ENCODE assay signal across 38 cellular contexts in genomic region chr12:79978692-79979091, GRCh38.
"Had no signal": no experiment of that assay in that cellular context is flagged by ENCODE, and none has a peak within 500 bp of the region (broad histone marks: within the 10 kb centered on the region; RNA-seq: fewer than 3 reads in every experiment).

No MANE protein-coding gene starts in this region.

- H3K4me1 ChIP-seq: adrenal gland, breast epithelium had no signal

- H3K4me1 Mint-ChIP-seq: activated naive CD4-positive, alpha-beta T cell treated with anti-CD3 and anti-CD28 coated beads, Interleukin-2, amount 10 ng/mL, durations not matched to agents 7 days and 5 days; activated naive CD4-positive, alpha-beta T cell treated with anti-CD3 and anti-CD28 coated beads, Interleukin-2, amount 50 U/mL, for 24 hours; activated naive CD8-positive, alpha-beta T cell treated with anti-CD3 and anti-CD28 coated beads for 36 hours; activated naive CD8-positive, alpha-beta T cell treated with anti-CD3 and anti-CD28 coated beads, Interleukin-2, amount 10 ng/mL, durations not matched to agents 7 days and 5 days; activated naive CD8-positive, alpha-beta T cell treated with anti-CD3 and anti-CD28 coated beads, Interleukin-2, amount 50 U/mL, for 24 hours; activated T-helper 17 cell treated with anti-CD3 and anti-CD28 coated beads, Interleukin-2, amount 50 U/mL, for 72 hours; central memory CD8-positive, alpha-beta T cell had no signal

- H3K27ac ChIP-seq: adrenal gland, ascending aorta, body of pancreas, brain microvascular endothelial cell, breast epithelium, cardiac muscle cell had no signal

- H3K9me3 ChIP-seq: adrenal gland, ascending aorta, body of pancreas, breast epithelium had no signal

- H3K36me3 Mint-ChIP-seq: activated naive CD4-positive, alpha-beta T cell treated with anti-CD3 and anti-CD28 coated beads, Interleukin-2, amount 10 ng/mL, durations not matched to agents 7 days and 5 days; activated naive CD4-positive, alpha-beta T cell treated with anti-CD3 and anti-CD28 coated beads, Interleukin-2, amount 50 U/mL, for 24 hours; activated naive CD4-positive, alpha-beta T cell treated with anti-CD3 and anti-CD28 coated beads, Interleukin-2, amount 50 U/mL, for 72 hours; activated naive CD8-positive, alpha-beta T cell; activated naive CD8-positive, alpha-beta T cell treated with anti-CD3 and anti-CD28 coated beads for 36 hours; activated naive CD8-positive, alpha-beta T cell treated with anti-CD3 and anti-CD28 coated beads, Interleukin-2, amount 10 ng/mL, durations not matched to agents 7 days and 5 days; brain had no signal

- H3K4me3 Mint-ChIP-seq: activated naive CD4-positive, alpha-beta T cell treated with anti-CD3 and anti-CD28 coated beads for 36 hours; activated naive CD4-positive, alpha-beta T cell treated with anti-CD3 and anti-CD28 coated beads, Interleukin-2, amount 10 ng/mL, durations not matched to agents 7 days and 5 days; activated naive CD4-positive, alpha-beta T cell treated with anti-CD3 and anti-CD28 coated beads, Interleukin-2, amount 50 U/mL, for 24 hours; activated naive CD8-positive, alpha-beta T cell; activated naive CD8-positive, alpha-beta T cell treated with anti-CD3 and anti-CD28 coated beads for 36 hours; activated naive CD8-positive, alpha-beta T cell treated with anti-CD3 and anti-CD28 coated beads, Interleukin-2, amount 10 ng/mL, durations not matched to agents 7 days and 5 days; activated naive CD8-positive, alpha-beta T cell treated with anti-CD3 and anti-CD28 coated beads, Interleukin-2, amount 50 U/mL, for 24 hours; activated T-cell treated with anti-CD3 and anti-CD28 coated beads, Interleukin-2, amount 50 U/mL, for 4 hours; activated T-cell treated with anti-CD3 and anti-CD28 coated beads, Interleukin-2, amount 50 U/mL, for 72 hours; activated T-helper 1 cell treated with anti-CD3 and anti-CD28 coated beads, Interleukin-12 subunit alpha, Interleukin-12 subunit beta, Interleukin-2, Interleukin-4 antibody, amounts not matched to agents 30 ng/mL and 10 ng/mL and 1 ng/mL, durations not matched to agents 14 hours and 24 hours and 36 hours; activated T-helper 17 cell treated with anti-CD3 and anti-CD28 coated beads, Interleukin-2, amount 50 U/mL, for 72 hours; brain; central memory CD8-positive, alpha-beta T cell had no signal

- H3K27ac Mint-ChIP-seq: activated naive CD4-positive, alpha-beta T cell treated with anti-CD3 and anti-CD28 coated beads for 36 hours; activated naive CD4-positive, alpha-beta T cell treated with anti-CD3 and anti-CD28 coated beads, Interleukin-2, amount 10 ng/mL, durations not matched to agents 7 days and 5 days; activated naive CD4-positive, alpha-beta T cell treated with anti-CD3 and anti-CD28 coated beads, Interleukin-2, amount 50 U/mL, for 24 hours; activated naive CD8-positive, alpha-beta T cell; activated naive CD8-positive, alpha-beta T cell treated with anti-CD3 and anti-CD28 coated beads for 36 hours; activated naive CD8-positive, alpha-beta T cell treated with anti-CD3 and anti-CD28 coated beads, Interleukin-2, amount 10 ng/mL, durations not matched to agents 7 days and 5 days; activated naive CD8-positive, alpha-beta T cell treated with anti-CD3 and anti-CD28 coated beads, Interleukin-2, amount 50 U/mL, for 24 hours; activated T-cell treated with anti-CD3 and anti-CD28 coated beads, Interleukin-2, amount 50 U/mL, for 72 hours; activated T-helper 1 cell treated with anti-CD3 and anti-CD28 coated beads, Interleukin-12 subunit alpha, Interleukin-12 subunit beta, Interleukin-2, Interleukin-4 antibody, amounts not matched to agents 30 ng/mL and 10 ng/mL and 1 ng/mL, durations not matched to agents 14 hours and 24 hours and 36 hours; activated T-helper 17 cell treated with anti-CD3 and anti-CD28 coated beads, Interleukin-2, amount 50 U/mL, for 72 hours; activated T-helper 2 cell treated with anti-CD3 and anti-CD28 coated beads, Interferon-gamma antibody, Interleukin-2, Interleukin-4, amounts not matched to agents 10 μg/mL and 5 μg/mL and 100 μg/mL, durations not matched to agents 14 hours and 24 hours and 36 hours; brain had no signal

- H3K27me3 ChIP-seq: adrenal gland, ascending aorta, body of pancreas, brain microvascular endothelial cell, breast epithelium, cardiac muscle cell had no signal

- H3K9me3 Mint-ChIP-seq: activated naive CD4-positive, alpha-beta T cell treated with anti-CD3 and anti-CD28 coated beads for 36 hours; activated naive CD4-positive, alpha-beta T cell treated with anti-CD3 and anti-CD28 coated beads, Interleukin-2, amount 10 ng/mL, durations not matched to agents 7 days and 5 days; activated naive CD4-positive, alpha-beta T cell treated with anti-CD3 and anti-CD28 coated beads, Interleukin-2, amount 50 U/mL, for 24 hours; activated naive CD4-positive, alpha-beta T cell treated with anti-CD3 and anti-CD28 coated beads, Interleukin-2, amount 50 U/mL, for 72 hours; activated naive CD8-positive, alpha-beta T cell treated with anti-CD3 and anti-CD28 coated beads for 36 hours; activated naive CD8-positive, alpha-beta T cell treated with anti-CD3 and anti-CD28 coated beads, Interleukin-2, amount 10 ng/mL, durations not matched to agents 7 days and 5 days; activated naive CD8-positive, alpha-beta T cell treated with anti-CD3 and anti-CD28 coated beads, Interleukin-2, amount 50 U/mL, for 24 hours; activated T-cell treated with anti-CD3 and anti-CD28 coated beads, Interleukin-2, amount 50 U/mL, for 4 hours; activated T-cell treated with anti-CD3 and anti-CD28 coated beads, Interleukin-2, amount 50 U/mL, for 72 hours; activated T-helper 1 cell treated with anti-CD3 and anti-CD28 coated beads, Interleukin-12 subunit alpha, Interleukin-12 subunit beta, Interleukin-2, Interleukin-4 antibody, amounts not matched to agents 30 ng/mL and 10 ng/mL and 1 ng/mL, durations not matched to agents 14 hours and 24 hours and 36 hours; activated T-helper 17 cell treated with anti-CD3 and anti-CD28 coated beads, Interleukin-2, amount 50 U/mL, for 72 hours; activated T-helper 2 cell treated with anti-CD3 and anti-CD28 coated beads, Interferon-gamma antibody, Interleukin-2, Interleukin-4, amounts not matched to agents 10 μg/mL and 5 μg/mL and 100 μg/mL, durations not matched to agents 14 hours and 24 hours and 36 hours; brain; central memory CD8-positive, alpha-beta T cell had no signal

- DNase-seq: activated effector memory CD4-positive, alpha-beta T cell treated with anti-CD3 and anti-CD28 coated beads, Interleukin-2, amount 50 U/mL, for 16 hours; activated effector memory CD4-positive, alpha-beta T cell treated with Interleukin-2 at 50 U/mL for 16 hours; activated gamma-delta T cell; activated gamma-delta T cell treated with Interleukin-2 at 50 U/mL for 16 hours; activated naive CD4-positive, alpha-beta T cell; activated naive CD4-positive, alpha-beta T cell treated with anti-CD3 and anti-CD28 coated beads for 36 hours; activated naive CD4-positive, alpha-beta T cell treated with anti-CD3 and anti-CD28 coated beads, Interleukin-2, amount 10 ng/mL, durations not matched to agents 7 days and 5 days; activated naive CD4-positive, alpha-beta T cell treated with anti-CD3 and anti-CD28 coated beads, Interleukin-2, amount 50 U/mL, for 16 hours; activated naive CD4-positive, alpha-beta T cell treated with Interleukin-2 at 50 U/mL for 16 hours; activated naive CD8-positive, alpha-beta T cell treated with anti-CD3 and anti-CD28 coated beads for 36 hours; activated naive CD8-positive, alpha-beta T cell treated with anti-CD3 and anti-CD28 coated beads, Interleukin-2, amount 10 ng/mL, durations not matched to agents 7 days and 5 days; activated naive CD8-positive, alpha-beta T cell treated with anti-CD3 and anti-CD28 coated beads, Interleukin-2, amount 50 U/mL, for 24 hours; activated T-cell treated with anti-CD3 and anti-CD28 coated beads, Interleukin-2, amount 50 U/mL, for 4 hours; activated T-cell treated with anti-CD3 and anti-CD28 coated beads, Interleukin-2, amount 50 U/mL, for 48 hours; activated T-cell treated with anti-CD3 and anti-CD28 coated beads, Interleukin-2, amount 50 U/mL, for 72 hours; adrenal gland; amniotic stem cell; amygdala; anterior cingulate cortex; aorta; body of pancreas; brain microvascular endothelial cell; caudate nucleus; central memory CD4-positive, alpha-beta T cell; cerebellar nuclear complex had no signal

- H3K36me3 ChIP-seq: adrenal gland, ascending aorta, brain microvascular endothelial cell, breast epithelium, cardiac muscle cell had no signal

- FAIRE-seq: bronchial epithelial cell, colon had no signal

- H3K4me3 ChIP-seq: adrenal gland, ascending aorta, body of pancreas, breast epithelium, cardiac muscle cell had no signal
